In genomic region chr1:7233646-7234470, GRCh38 we compare ENCODE assay signal across 16 cellular contexts.
DNase-seq lines count a peak whose midpoint lies in the region; ATAC-seq and TF ChIP-seq lines count a peak whose summit lies in the region.
"Had no signal": no experiment of that assay in that cellular context is flagged by ENCODE, and none has a peak within 500 bp of the region (broad histone marks: within the 10 kb centered on the region; RNA-seq: fewer than 3 reads in every experiment).

No MANE protein-coding gene starts in this region.

- H3K14ac ChIP-seq in neuronal stem cell (ENCODE audit: low read length), result peak overlapping the region; percentile 15

- no peaks in the 10 kb centered on the region for H3K36me3 Mint-ChIP-seq in activated CD4-positive, alpha-beta memory T cell treated with anti-CD3 and anti-CD28 coated beads, Interleukin-2, amount 10 ng/mL, durations not matched to agents 7 days and 5 days (ENCODE audit: low read depth)
- H3K36me3 Mint-ChIP-seq in activated CD4-positive, alpha-beta memory T cell treated with anti-CD3 and anti-CD28 coated beads for 36 hours, result no peaks in the 10 kb centered on the region
- H3K36me3 Mint-ChIP-seq: CD14-positive monocyte; CD8-positive, alpha-beta T cell had no signal

- ATAC-seq in HG03097 (IDR thresholded peaks at IDR 0.05; ENCODE audit: low FRiP score, unreplicated experiment), result no peak
- ATAC-seq: CD8-positive, alpha-beta T cell; HCT116 had no signal

- no peaks in the 10 kb centered on the region for H3K9me3 Mint-ChIP-seq in activated CD4-positive, alpha-beta memory T cell treated with anti-CD3 and anti-CD28 coated beads, Interleukin-2, amount 10 ng/mL, durations not matched to agents 7 days and 5 days
- H3K9me3 Mint-ChIP-seq in activated CD4-positive, alpha-beta memory T cell treated with anti-CD3 and anti-CD28 coated beads for 36 hours, result no peaks in the 10 kb centered on the region
- H3K9me3 Mint-ChIP-seq: CD14-positive monocyte; CD8-positive, alpha-beta T cell had no signal

- POLR2A ChIA-PET in activated CD4-positive, alpha-beta memory T cell treated with anti-CD3 and anti-CD28 coated beads, Interleukin-2, amount 10 ng/mL, durations not matched to agents 7 days and 5 days (lab: Charles Lee), result no interaction called here
- POLR2A ChIA-PET in activated CD4-positive, alpha-beta memory T cell treated with anti-CD3 and anti-CD28 coated beads for 36 hours (lab: Charles Lee), result no interaction called here

- no peak overlapping the region for H3K27ac ChIP-seq in neuronal stem cell (replicated peaks; ENCODE audit: low read length)
- H3K27ac ChIP-seq in vagina, result no peak overlapping the region
- H3K27ac ChIP-seq in spleen, result no peak overlapping the region
- H3K27ac ChIP-seq: 22Rv1 had no signal

- no peak overlapping the region for H3K23ac ChIP-seq in neuronal stem cell (ENCODE audit: low read depth, low read length, poor library complexity)

- no peak overlapping the region for H3K4me2 ChIP-seq in neuronal stem cell (ENCODE audit: insufficient read depth, low read length, poor library complexity, severe bottlenecking)

- peaks cover 0 to 22% of the 10 kb centered on the region in 2 donors for H3K4me1 ChIP-seq in neuronal stem cell (ENCODE audit: control insufficient read depth in 2 of 2, insufficient read depth in 1 of 2, low read depth in 1 of 2, low read length in 2 of 2)
- no peaks in the 10 kb centered on the region for H3K4me1 ChIP-seq in vagina
- no peaks in the 10 kb centered on the region for H3K4me1 ChIP-seq in spleen

- peak overlapping the region; percentile 67 for H2AK5ac ChIP-seq in neuronal stem cell (ENCODE audit: low read depth, low read length)

- CTCF ChIA-PET in activated CD4-positive, alpha-beta memory T cell treated with anti-CD3 and anti-CD28 coated beads, Interleukin-2, amount 10 ng/mL, durations not matched to agents 7 days and 5 days (lab: Charles Lee), result no interaction called here
- CTCF ChIA-PET in activated CD4-positive, alpha-beta memory T cell treated with anti-CD3 and anti-CD28 coated beads for 36 hours (lab: Charles Lee), result no interaction called here

- H4K91ac ChIP-seq in neuronal stem cell (ENCODE audit: low read depth, low read length, poor library complexity), result no peak overlapping the region

- H3K18ac ChIP-seq in neuronal stem cell (ENCODE audit: low read length), result peak overlapping the region; percentile 31

- H3K27me3 ChIP-seq in neuronal stem cell (ENCODE audit: control insufficient read depth in 3 of 3, insufficient read depth in 3 of 3, low read depth in 1 of 3, low read length in 3 of 3), result no peaks in the 10 kb centered on the region
- H3K27me3 ChIP-seq in vagina, result no peaks in the 10 kb centered on the region
- H3K27me3 ChIP-seq in spleen (replicated peaks in 1 of 7), result peaks cover 0 to 25% (median 0%) of the 10 kb centered on the region in 7 donors

- TF ChIP-seq POLR2A in vagina (IDR thresholded peaks at IDR 0.05) (no peak), spleen (IDR thresholded peaks at IDR 0.05) (no peak)

- no peak overlapping the region for H3K4me3 Mint-ChIP-seq in activated CD4-positive, alpha-beta memory T cell treated with anti-CD3 and anti-CD28 coated beads, Interleukin-2, amount 10 ng/mL, durations not matched to agents 7 days and 5 days
- no peak overlapping the region for H3K4me3 Mint-ChIP-seq in activated CD4-positive, alpha-beta memory T cell treated with anti-CD3 and anti-CD28 coated beads for 36 hours
- H3K4me3 Mint-ChIP-seq: CD14-positive monocyte; CD8-positive, alpha-beta T cell had no signal

- H3K27me3 Mint-ChIP-seq in activated CD4-positive, alpha-beta memory T cell treated with anti-CD3 and anti-CD28 coated beads, Interleukin-2, amount 10 ng/mL, durations not matched to agents 7 days and 5 days, result peaks cover 3% of the 10 kb centered on the region
- peaks cover 11% of the 10 kb centered on the region for H3K27me3 Mint-ChIP-seq in activated CD4-positive, alpha-beta memory T cell treated with anti-CD3 and anti-CD28 coated beads for 36 hours

- no peaks in the 10 kb centered on the region for H3K9me3 ChIP-seq in neuronal stem cell (replicated peaks in 1 of 2; ENCODE audit: control insufficient read depth in 2 of 2, insufficient read depth in 1 of 2, low read depth in 1 of 2, low read length in 2 of 2)
- no peaks in the 10 kb centered on the region for H3K9me3 ChIP-seq in vagina
- no peaks in the 10 kb centered on the region for H3K9me3 ChIP-seq in spleen

- TF ChIP-seq CTCF in vagina (IDR thresholded peaks at IDR 0.05), result no peak
- TF ChIP-seq CTCF in spleen (IDR thresholded peaks at IDR 0.05 in 8 of 11, conservative IDR thresholded peaks at IDR 0.05 in 3 of 11), result no peak

- no peak overlapping the region for H2BK12ac ChIP-seq in neuronal stem cell (ENCODE audit: low read length)

- no peak overlapping the region for H2BK15ac ChIP-seq in neuronal stem cell (ENCODE audit: low read length)

- WGBS in neuronal stem cell (ENCODE audit: extremely low coverage in 2 of 2, insufficient read length in 2 of 2, insufficient replicate concordance in 1 of 2), 2 donors, result no CpG with 5 or more reads among the region's 28 CpGs
- 86 to 95% (median 93%) methylated on average over 28 of the region's 28 CpGs for WGBS in spleen, 5 donors

- no peaks in the 10 kb centered on the region for H3K79me1 ChIP-seq in neuronal stem cell (ENCODE audit: low read depth, low read length)

- H2AFZ ChIP-seq in neuronal stem cell (ENCODE audit: low read length), result no peak overlapping the region

- H3K4me3 ChIP-seq in neuronal stem cell (ENCODE audit: low read length in 2 of 2) (no peak overlapping the region), vagina (no peak overlapping the region), spleen (no peak overlapping the region)

- peak overlapping the region; percentile 4 for H3K9ac ChIP-seq in neuronal stem cell (ENCODE audit: low read depth, low read length, poor library complexity)

- H2BK5ac ChIP-seq in neuronal stem cell (ENCODE audit: low read length), result no peak overlapping the region

- no peak overlapping the region for H2BK120ac ChIP-seq in neuronal stem cell (ENCODE audit: low read depth, low read length)

- no peak overlapping the region for H3K27ac Mint-ChIP-seq in activated CD4-positive, alpha-beta memory T cell treated with anti-CD3 and anti-CD28 coated beads, Interleukin-2, amount 10 ng/mL, durations not matched to agents 7 days and 5 days
- H3K27ac Mint-ChIP-seq in activated CD4-positive, alpha-beta memory T cell treated with anti-CD3 and anti-CD28 coated beads for 36 hours, result no peak overlapping the region
- H3K27ac Mint-ChIP-seq: CD8-positive, alpha-beta T cell had no signal

- H3K36me3 ChIP-seq in neuronal stem cell (replicated peaks in 1 of 2; ENCODE audit: control insufficient read depth in 2 of 2, insufficient read depth in 2 of 2, low read length in 2 of 2) (no peaks in the 10 kb centered on the region), vagina (no peaks in the 10 kb centered on the region), spleen (no peaks in the 10 kb centered on the region)

- intact Hi-C loops in activated CD4-positive, alpha-beta memory T cell treated with anti-CD3 and anti-CD28 coated beads for 36 hours (cut with micrococcal nuclease), result no loop called here
- intact Hi-C loops in vagina (cut with DNase I), result no loop called here
- intact Hi-C loops in spleen (cut with DNase I; ENCODE audit: low total_unique reads), result no loop called here

- no peak overlapping the region for H4K8ac ChIP-seq in neuronal stem cell (ENCODE audit: low read depth, low read length)

- H3K4me1 Mint-ChIP-seq in activated CD4-positive, alpha-beta memory T cell treated with anti-CD3 and anti-CD28 coated beads, Interleukin-2, amount 10 ng/mL, durations not matched to agents 7 days and 5 days, result no peaks in the 10 kb centered on the region
- H3K4me1 Mint-ChIP-seq in activated CD4-positive, alpha-beta memory T cell treated with anti-CD3 and anti-CD28 coated beads for 36 hours (ENCODE audit: low read depth), result no peaks in the 10 kb centered on the region
- H3K4me1 Mint-ChIP-seq: CD14-positive monocyte had no signal

- DNase-seq in activated CD4-positive, alpha-beta memory T cell treated with anti-CD3 and anti-CD28 coated beads, Interleukin-2, amount 10 ng/mL, durations not matched to agents 7 days and 5 days, result peak; percentile 3
- no peak for DNase-seq in activated CD4-positive, alpha-beta memory T cell treated with anti-CD3 and anti-CD28 coated beads for 36 hours
- peak; percentile 43 for DNase-seq in ecto neural progenitor cell (ENCODE audit: low spot score)
- DNase-seq in neuronal stem cell (ENCODE audit: low spot score), result no peak
- peak; percentile 64 to 91 for DNase-seq in vagina (ENCODE audit: extremely low spot score in 2 of 2)
- DNase-seq in spleen, result no peak
- no peak for DNase-seq in NCI-H2029 treated with DMSO at 0.1 percent for 48 hours (lab: John Stamatoyannopoulos, UW)
- DNase-seq: COR-L47, DMS153, DMS79 treated with DMSO at 0.1 percent for 48 hours, GDM1 had no signal

- no peak overlapping the region for H3K4ac ChIP-seq in neuronal stem cell (ENCODE audit: low read length)

Comparison
In these comparisons a context has a peak if more than half of its experiments do, and no peak if none do; other contexts are left out.
1. DNase-seq: peak in activated CD4-positive, alpha-beta memory T cell treated with anti-CD3 and anti-CD28 coated beads, Interleukin-2, amount 10 ng/mL, durations not matched to agents 7 days and 5 days (single experiment), ecto neural progenitor cell (single experiment) and vagina (2 of 2); none in activated CD4-positive, alpha-beta memory T cell treated with anti-CD3 and anti-CD28 coated beads for 36 hours (single experiment), neuronal stem cell (single experiment), spleen (single experiment) and NCI-H2029 treated with DMSO at 0.1 percent for 48 hours (single experiment).